In genomic region chr18:40897884-40898283, GRCh38 we compare ENCODE assay signal across 1 cellular context.
TF ChIP-seq lines count a peak whose summit lies in the region.

No MANE protein-coding gene starts in this region.

TF ChIP-seq in WTC11, 78 proteins besides CTCF, POLR2A, EP300 and RAD21 (continued from another document):
- no peak for TF ChIP-seq ATF6 (CRISPR knock-in tag; IDR thresholded peaks at IDR 0.05)
- TF ChIP-seq ZNF423 (CRISPR knock-in tag; IDR thresholded peaks at IDR 0.05), result no peak
- no peak for TF ChIP-seq ZMAT4 (CRISPR knock-in tag; IDR thresholded peaks at IDR 0.05)
- no peak for TF ChIP-seq GABPB1 (CRISPR knock-in tag; IDR thresholded peaks at IDR 0.05)
- TF ChIP-seq E2F1 (CRISPR knock-in tag; IDR thresholded peaks at IDR 0.05), result no peak
- no peak for TF ChIP-seq IRF2 (CRISPR knock-in tag; IDR thresholded peaks at IDR 0.05; ENCODE audit: borderline replicate concordance, low read depth)
- no peak for TF ChIP-seq ZNF416 (CRISPR knock-in tag; IDR thresholded peaks at IDR 0.05)
- TF ChIP-seq MYBL2 (CRISPR knock-in tag; IDR thresholded peaks at IDR 0.05), result no peak
- TF ChIP-seq SOX15 (CRISPR knock-in tag; IDR thresholded peaks at IDR 0.05), result no peak
- TF ChIP-seq RELA (CRISPR knock-in tag; IDR thresholded peaks at IDR 0.05; ENCODE audit: borderline replicate concordance), result no peak
- TF ChIP-seq AR (CRISPR knock-in tag; IDR thresholded peaks at IDR 0.05), result no peak
- TF ChIP-seq NR2C2 (CRISPR knock-in tag; IDR thresholded peaks at IDR 0.05), result no peak
